27 cellular contexts compared by ENCODE assay signal in genomic region chr17:50657627-50658026, GRCh38. TPM values are rescaled to one million over a fixed set of nuclear protein-coding genes. Genes with fewer than 3 reads are reported as not detected.
"Had no signal": no experiment of that assay in that cellular context is flagged by ENCODE, and none has a peak within 500 bp of the region (broad histone marks: within the 10 kb centered on the region; RNA-seq: fewer than 3 reads in every experiment).

No MANE protein-coding gene starts in this region.

- H3K4me3 ChIP-seq: adrenal gland, breast epithelium, SK-N-MC had no signal

- H3K4me3 Mint-ChIP-seq: activated CD4-positive, alpha-beta memory T cell treated with anti-CD3 and anti-CD28 coated beads, Interleukin-2, amount 10 ng/mL, durations not matched to agents 7 days and 5 days; activated CD4-positive, alpha-beta T cell treated with anti-CD3 and anti-CD28 coated beads for 36 hours; activated naive CD8-positive, alpha-beta T cell treated with anti-CD3 and anti-CD28 coated beads, Interleukin-2, amount 10 ng/mL, durations not matched to agents 7 days and 5 days; T-cell had no signal

- H3K36me3 Mint-ChIP-seq: activated naive CD8-positive, alpha-beta T cell treated with anti-CD3 and anti-CD28 coated beads, Interleukin-2, amount 10 ng/mL, durations not matched to agents 7 days and 5 days; T-cell had no signal

- H3K9me3 Mint-ChIP-seq: activated naive CD8-positive, alpha-beta T cell treated with anti-CD3 and anti-CD28 coated beads, Interleukin-2, amount 10 ng/mL, durations not matched to agents 7 days and 5 days; T-cell had no signal

- H3K27me3 Mint-ChIP-seq: activated CD4-positive, alpha-beta T cell treated with anti-CD3 and anti-CD28 coated beads for 36 hours; activated naive CD8-positive, alpha-beta T cell treated with anti-CD3 and anti-CD28 coated beads, Interleukin-2, amount 10 ng/mL, durations not matched to agents 7 days and 5 days had no signal

- H3K36me3 ChIP-seq: adrenal gland, breast epithelium had no signal

- H3K4me2 ChIP-seq: KMS-11 had no signal

- H3K27ac ChIP-seq: breast epithelium, KMS-11, SK-N-MC, VCaP had no signal

- H3K27ac Mint-ChIP-seq: activated CD4-positive, alpha-beta memory T cell treated with anti-CD3 and anti-CD28 coated beads, Interleukin-2, amount 10 ng/mL, durations not matched to agents 7 days and 5 days; activated CD4-positive, alpha-beta T cell treated with anti-CD3 and anti-CD28 coated beads for 36 hours; activated naive CD8-positive, alpha-beta T cell treated with anti-CD3 and anti-CD28 coated beads, Interleukin-2, amount 10 ng/mL, durations not matched to agents 7 days and 5 days; T-cell had no signal

- DNase-seq: activated CD4-positive, alpha-beta memory T cell treated with anti-CD3 and anti-CD28 coated beads, Interleukin-2, amount 10 ng/mL, durations not matched to agents 7 days and 5 days; activated CD4-positive, alpha-beta T cell treated with anti-CD3 and anti-CD28 coated beads for 36 hours; activated CD4-positive, alpha-beta T cell treated with anti-CD3 and anti-CD28 coated beads, Interleukin-2, amount 50 U/mL, for 1 hour; activated CD8-positive, alpha-beta memory T cell treated with anti-CD3 and anti-CD28 coated beads, Interleukin-2, amount 50 U/mL, for 4 hours; activated naive CD4-positive, alpha-beta T cell treated with anti-CD3 and anti-CD28 coated beads, Interleukin-2, amount 50 U/mL, for 16 hours; activated naive CD8-positive, alpha-beta T cell treated with anti-CD3 and anti-CD28 coated beads, Interleukin-2, amount 10 ng/mL, durations not matched to agents 7 days and 5 days; adrenal gland; anterior cingulate cortex; caudate nucleus; NCI-H1092; NCI-H1417; NCI-H1930; NCI-H2171 treated with DMSO at 0.1 percent for 48 hours; NCI-H345; NCI-H510A; NCI-H526 treated with DMSO at 0.1 percent for 48 hours; NCI-H82; T-cell; T-helper 2 cell; T1000 had no signal

- FAIRE-seq: RCC 7860, TTC549 had no signal

- ATAC-seq: activated CD4-positive, alpha-beta T cell treated with anti-CD3 and anti-CD28 coated beads for 36 hours; T-cell had no signal

- H3K27me3 ChIP-seq: adrenal gland, breast epithelium had no signal

- H3K9me3 ChIP-seq: adrenal gland, breast epithelium had no signal

- H3K9ac ChIP-seq: KMS-11 had no signal

RNA-seq across cellular contexts. Expression of gene ABCC3, which starts 22.9 kb away (rescaled TPM):
- total RNA-seq: activated CD4-positive, alpha-beta T cell treated with anti-CD3 and anti-CD28 coated beads for 36 hours; OCI-LY7 had no signal
